9 cellular contexts compared by ENCODE assay signal in the genomic region with DNA sequence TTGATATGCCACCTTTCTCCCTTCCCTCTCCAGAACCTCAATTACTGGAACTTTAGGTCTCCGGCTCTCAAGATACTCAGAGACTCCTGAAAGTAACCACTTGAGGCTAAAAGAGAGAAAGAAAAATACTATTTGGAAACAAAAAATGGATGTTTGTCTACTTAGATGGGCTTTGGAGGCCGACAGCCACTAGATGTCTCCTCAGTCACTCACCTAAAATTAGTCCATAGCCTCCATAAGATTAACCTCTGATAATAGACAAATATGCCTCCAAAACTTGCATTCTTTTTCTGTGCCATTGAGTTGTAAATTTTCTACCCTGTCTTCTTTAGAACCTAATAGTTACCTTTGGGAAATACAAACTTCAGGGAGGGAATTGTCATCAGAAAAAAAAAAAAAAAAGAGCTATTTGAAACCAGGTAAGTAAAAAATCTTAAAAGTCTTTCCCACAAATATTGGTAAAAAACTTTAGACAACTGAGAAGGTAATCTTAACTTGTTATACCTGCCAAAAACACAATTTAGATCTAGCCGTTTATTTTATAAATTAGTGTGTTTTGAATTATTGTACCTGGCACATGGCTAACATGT. TPM values are rescaled to one million over a fixed set of nuclear protein-coding genes. Genes with fewer than 3 reads are reported as not detected.
DNase-seq lines count a peak whose midpoint lies in the region; ATAC-seq and TF ChIP-seq lines count a peak whose summit lies in the region.
"Had no signal": no experiment of that assay in that cellular context is flagged by ENCODE, and none has a peak within 500 bp of the region (broad histone marks: within the 10 kb centered on the region; RNA-seq: fewer than 3 reads in every experiment).

No MANE protein-coding gene starts in this region.

- DNase-seq in left colon: no peak
- no peak for DNase-seq in germinal center (ENCODE audit: low spot score)
- no peak for DNase-seq in thyroid gland
- DNase-seq: central memory CD4-positive, alpha-beta T cell had no signal

- POLR2A ChIA-PET in HEK293 (lab: Yijun Ruan, JAX): no interaction called here

- no peak for TF ChIP-seq CTCF in HEK293 (tag by site-specific recombination; IDR thresholded peaks at IDR 0.05)
- TF ChIP-seq CTCF in WI38 (IDR thresholded peaks at IDR 0.05; ENCODE audit: low read depth, low read length): peak; percentile 26; the same call in 1 of the 2 replicates
- TF ChIP-seq CTCF in thyroid gland (IDR thresholded peaks at IDR 0.05): peak in 1 of 6 experiments; percentile 30

- peaks cover 12% of the 10 kb centered on the region for H3K4me1 ChIP-seq in BLaER1
- no peaks in the 10 kb centered on the region for H3K4me1 ChIP-seq in HEK293 (ENCODE audit: control insufficient read depth, insufficient read depth, low read length)
- H3K4me1 ChIP-seq in thyroid gland: no peaks in the 10 kb centered on the region

- ATAC-seq in left colon (peak; percentile 32), GM21526 (IDR thresholded peaks at IDR 0.05; ENCODE audit: low FRiP score, unreplicated experiment) (no peak), GM18517 (IDR thresholded peaks at IDR 0.05; ENCODE audit: unreplicated experiment) (no peak)

- CTCF ChIA-PET in HEK293 (lab: Yijun Ruan, JAX): interaction anchor here (0.6 to 4.9 kb wide), 12 partner anchors 9 to 1665 kb away, joined by 3 to 30 read pairs (median 4); a partner anchor contains a TSS

- TF ChIP-seq POLR2A in thyroid gland (IDR thresholded peaks at IDR 0.05): no peak

- WGBS in thyroid gland, 2 donors: 44 to 48% methylated on average over 3 of the region's 3 CpGs

- H3K9me3 ChIP-seq in BLaER1: no peaks in the 10 kb centered on the region
- no peaks in the 10 kb centered on the region for H3K9me3 ChIP-seq in HEK293 (ENCODE audit: control insufficient read depth, insufficient read depth, low read depth, low read length)
- no peaks in the 10 kb centered on the region for H3K9me3 ChIP-seq in thyroid gland

- no peak overlapping the region for H3K27ac ChIP-seq in BLaER1
- H3K27ac ChIP-seq in HEK293 (ENCODE audit: extremely low read depth, low read depth, low read length): no peak overlapping the region
- no peak overlapping the region for H3K27ac ChIP-seq in thyroid gland

- H4K20me1 ChIP-seq in BLaER1: no peaks in the 10 kb centered on the region

- peaks cover 6% of the 10 kb centered on the region for H3K27me3 ChIP-seq in BLaER1
- no peaks in the 10 kb centered on the region for H3K27me3 ChIP-seq in thyroid gland

- no peak overlapping the region for H3K9ac ChIP-seq in BLaER1

- H3K36me3 ChIP-seq in BLaER1: no peaks in the 10 kb centered on the region
- no peaks in the 10 kb centered on the region for H3K36me3 ChIP-seq in HEK293 (ENCODE audit: control insufficient read depth in 2 of 2, insufficient read depth in 1 of 2, low read length in 2 of 2)
- H3K36me3 ChIP-seq in thyroid gland: no peaks in the 10 kb centered on the region

- H3K4me2 ChIP-seq in BLaER1: 0 out of 2 replicates have a peak overlapping the region, but pooled peaks have one; percentile 26

- H3K4me3 ChIP-seq in BLaER1 (no peak overlapping the region), HEK293 (ENCODE audit: low read depth, low read length) (no peak overlapping the region), WI38 (ENCODE audit: low read depth, low read length) (no peak overlapping the region), thyroid gland (replicated peaks in 1 of 3) (no peak overlapping the region)

- intact Hi-C loops in left colon (cut with DNase I, micrococcal nuclease): no loop called here
- intact Hi-C loops in thyroid gland (cut with DNase I): loop anchor here (10.0 kb wide), 1 partner anchor 65 kb away; a partner anchor contains a TSS

TF ChIP-seq in HEK293, 187 proteins besides CTCF, POLR2A, EP300 and RAD21:
- TF ChIP-seq ZNF426 (tag by site-specific recombination; IDR thresholded peaks at IDR 0.05): no peak
- no peak for TF ChIP-seq GLI2 (tag by site-specific recombination; IDR thresholded peaks at IDR 0.05; ENCODE audit: borderline replicate concordance, low read depth)
- TF ChIP-seq ZNF549 (tag by site-specific recombination; IDR thresholded peaks at IDR 0.05): no peak
- no peak for TF ChIP-seq ZNF623 (tag by site-specific recombination; IDR thresholded peaks at IDR 0.05)
- no peak for TF ChIP-seq ZNF571 (tag by site-specific recombination; IDR thresholded peaks at IDR 0.05)
- TF ChIP-seq ZNF654 (tag by site-specific recombination; IDR thresholded peaks at IDR 0.05; ENCODE audit: low read depth): peak; percentile 12; the same call in 1 of the 2 replicates
- TF ChIP-seq ZNF175 (tag by site-specific recombination; IDR thresholded peaks at IDR 0.05): no peak
- TF ChIP-seq, protein P1, sequence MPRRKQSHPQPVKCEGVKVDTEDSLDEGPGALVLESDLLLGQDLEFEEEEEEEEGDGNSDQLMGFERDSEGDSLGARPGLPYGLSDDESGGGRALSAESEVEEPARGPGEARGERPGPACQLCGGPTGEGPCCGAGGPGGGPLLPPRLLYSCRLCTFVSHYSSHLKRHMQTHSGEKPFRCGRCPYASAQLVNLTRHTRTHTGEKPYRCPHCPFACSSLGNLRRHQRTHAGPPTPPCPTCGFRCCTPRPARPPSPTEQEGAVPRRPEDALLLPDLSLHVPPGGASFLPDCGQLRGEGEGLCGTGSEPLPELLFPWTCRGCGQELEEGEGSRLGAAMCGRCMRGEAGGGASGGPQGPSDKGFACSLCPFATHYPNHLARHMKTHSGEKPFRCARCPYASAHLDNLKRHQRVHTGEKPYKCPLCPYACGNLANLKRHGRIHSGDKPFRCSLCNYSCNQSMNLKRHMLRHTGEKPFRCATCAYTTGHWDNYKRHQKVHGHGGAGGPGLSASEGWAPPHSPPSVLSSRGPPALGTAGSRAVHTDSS (tag by site-specific recombination; IDR thresholded peaks at IDR 0.05): no peak

RNA-seq across cellular contexts. Expression of a gene that starts 11.2 kb away (rescaled TPM):
- total RNA-seq in left colon: 100 to 1,000 TPM; 133 to 147 TPM
- 10 to 100 TPM; 23.4 to 76.2 (median 37.5) TPM for total RNA-seq in thyroid gland

RNA-seq across cellular contexts. Expression of a gene that starts 34.3 kb away (rescaled TPM):
- total RNA-seq in left colon (10 to 100 TPM; 77.8 to 99.1 TPM), thyroid gland (100 to 1,000 TPM in 1 of 4 donors, 10 to 100 TPM in 3; 68.5 to 130 (median 85.1) TPM)
